ENCODE assay signal across 1 cellular context in the genomic region with DNA sequence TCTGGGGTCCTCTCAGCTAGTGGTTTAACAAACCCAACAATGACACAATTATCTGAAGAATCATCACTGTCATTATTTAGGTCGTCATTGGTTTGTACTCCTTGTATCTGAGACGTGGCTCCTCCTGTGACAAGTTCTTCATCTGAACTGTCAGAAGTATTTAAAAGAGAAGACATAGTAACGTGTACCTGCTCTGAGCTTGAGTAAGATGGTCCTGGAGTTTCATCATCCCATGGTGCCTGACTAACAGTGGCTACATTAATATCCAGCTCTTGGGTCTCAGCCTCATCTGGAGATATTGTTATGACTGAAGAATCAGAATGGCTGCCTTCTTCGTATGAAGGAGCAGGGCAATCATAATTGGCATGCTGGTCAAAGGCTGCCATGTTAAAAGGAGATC.
TF ChIP-seq lines count a peak whose summit lies in the region.

No MANE protein-coding gene starts in this region.

TF ChIP-seq in HepG2, 621 proteins besides CTCF, POLR2A, EP300 and RAD21:
- TF ChIP-seq, protein P1, sequence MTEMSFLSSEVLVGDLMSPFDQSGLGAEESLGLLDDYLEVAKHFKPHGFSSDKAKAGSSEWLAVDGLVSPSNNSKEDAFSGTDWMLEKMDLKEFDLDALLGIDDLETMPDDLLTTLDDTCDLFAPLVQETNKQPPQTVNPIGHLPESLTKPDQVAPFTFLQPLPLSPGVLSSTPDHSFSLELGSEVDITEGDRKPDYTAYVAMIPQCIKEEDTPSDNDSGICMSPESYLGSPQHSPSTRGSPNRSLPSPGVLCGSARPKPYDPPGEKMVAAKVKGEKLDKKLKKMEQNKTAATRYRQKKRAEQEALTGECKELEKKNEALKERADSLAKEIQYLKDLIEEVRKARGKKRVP (CRISPR knock-in tag; IDR thresholded peaks at IDR 0.05) = peak in 1 of 2 experiments; percentile 60; a peak in 1 of 4 replicates
- TF ChIP-seq, protein P2, sequence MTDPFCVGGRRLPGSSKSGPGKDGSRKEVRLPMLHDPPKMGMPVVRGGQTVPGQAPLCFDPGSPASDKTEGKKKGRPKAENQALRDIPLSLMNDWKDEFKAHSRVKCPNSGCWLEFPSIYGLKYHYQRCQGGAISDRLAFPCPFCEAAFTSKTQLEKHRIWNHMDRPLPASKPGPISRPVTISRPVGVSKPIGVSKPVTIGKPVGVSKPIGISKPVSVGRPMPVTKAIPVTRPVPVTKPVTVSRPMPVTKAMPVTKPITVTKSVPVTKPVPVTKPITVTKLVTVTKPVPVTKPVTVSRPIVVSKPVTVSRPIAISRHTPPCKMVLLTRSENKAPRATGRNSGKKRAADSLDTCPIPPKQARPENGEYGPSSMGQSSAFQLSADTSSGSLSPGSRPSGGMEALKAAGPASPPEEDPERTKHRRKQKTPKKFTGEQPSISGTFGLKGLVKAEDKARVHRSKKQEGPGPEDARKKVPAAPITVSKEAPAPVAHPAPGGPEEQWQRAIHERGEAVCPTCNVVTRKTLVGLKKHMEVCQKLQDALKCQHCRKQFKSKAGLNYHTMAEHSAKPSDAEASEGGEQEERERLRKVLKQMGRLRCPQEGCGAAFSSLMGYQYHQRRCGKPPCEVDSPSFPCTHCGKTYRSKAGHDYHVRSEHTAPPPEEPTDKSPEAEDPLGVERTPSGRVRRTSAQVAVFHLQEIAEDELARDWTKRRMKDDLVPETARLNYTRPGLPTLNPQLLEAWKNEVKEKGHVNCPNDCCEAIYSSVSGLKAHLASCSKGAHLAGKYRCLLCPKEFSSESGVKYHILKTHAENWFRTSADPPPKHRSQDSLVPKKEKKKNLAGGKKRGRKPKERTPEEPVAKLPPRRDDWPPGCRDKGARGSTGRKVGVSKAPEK (CRISPR knock-in tag; IDR thresholded peaks at IDR 0.05; ENCODE audit: borderline replicate concordance) = no peak
- TF ChIP-seq ZBTB42 (CRISPR knock-in tag; IDR thresholded peaks at IDR 0.05) (no peak), ZNF749 (CRISPR knock-in tag; IDR thresholded peaks at IDR 0.05; ENCODE audit: borderline replicate concordance) (no peak), CEBPB (IDR thresholded peaks at IDR 0.05; ENCODE audit: borderline replicate concordance, low read depth, low read length) (peak; percentile 17; the same call in 1 of the 2 replicates), KMT2A (CRISPR knock-in tag; IDR thresholded peaks at IDR 0.05) (no peak), MIER2 (CRISPR knock-in tag; IDR thresholded peaks at IDR 0.05) (no peak), BORCS8-MEF2B (CRISPR knock-in tag; IDR thresholded peaks at IDR 0.05) (no peak), ETV6 (CRISPR knock-in tag; conservative IDR thresholded peaks at IDR 0.05) (no peak), TOE1 (CRISPR knock-in tag; IDR thresholded peaks at IDR 0.05) (no peak)
- TF ChIP-seq, protein P3, sequence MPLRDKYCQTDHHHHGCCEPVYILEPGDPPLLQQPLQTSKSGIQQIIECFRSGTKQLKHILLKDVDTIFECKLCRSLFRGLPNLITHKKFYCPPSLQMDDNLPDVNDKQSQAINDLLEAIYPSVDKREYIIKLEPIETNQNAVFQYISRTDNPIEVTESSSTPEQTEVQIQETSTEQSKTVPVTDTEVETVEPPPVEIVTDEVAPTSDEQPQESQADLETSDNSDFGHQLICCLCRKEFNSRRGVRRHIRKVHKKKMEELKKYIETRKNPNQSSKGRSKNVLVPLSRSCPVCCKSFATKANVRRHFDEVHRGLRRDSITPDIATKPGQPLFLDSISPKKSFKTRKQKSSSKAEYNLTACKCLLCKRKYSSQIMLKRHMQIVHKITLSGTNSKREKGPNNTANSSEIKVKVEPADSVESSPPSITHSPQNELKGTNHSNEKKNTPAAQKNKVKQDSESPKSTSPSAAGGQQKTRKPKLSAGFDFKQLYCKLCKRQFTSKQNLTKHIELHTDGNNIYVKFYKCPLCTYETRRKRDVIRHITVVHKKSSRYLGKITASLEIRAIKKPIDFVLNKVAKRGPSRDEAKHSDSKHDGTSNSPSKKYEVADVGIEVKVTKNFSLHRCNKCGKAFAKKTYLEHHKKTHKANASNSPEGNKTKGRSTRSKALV (CRISPR knock-in tag; IDR thresholded peaks at IDR 0.05) = no peak
- TF ChIP-seq, protein P4, sequence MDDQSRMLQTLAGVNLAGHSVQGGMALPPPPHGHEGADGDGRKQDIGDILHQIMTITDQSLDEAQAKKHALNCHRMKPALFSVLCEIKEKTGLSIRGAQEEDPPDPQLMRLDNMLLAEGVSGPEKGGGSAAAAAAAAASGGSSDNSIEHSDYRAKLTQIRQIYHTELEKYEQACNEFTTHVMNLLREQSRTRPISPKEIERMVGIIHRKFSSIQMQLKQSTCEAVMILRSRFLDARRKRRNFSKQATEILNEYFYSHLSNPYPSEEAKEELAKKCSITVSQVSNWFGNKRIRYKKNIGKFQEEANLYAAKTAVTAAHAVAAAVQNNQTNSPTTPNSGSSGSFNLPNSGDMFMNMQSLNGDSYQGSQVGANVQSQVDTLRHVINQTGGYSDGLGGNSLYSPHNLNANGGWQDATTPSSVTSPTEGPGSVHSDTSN (CRISPR knock-in tag; IDR thresholded peaks at IDR 0.05; ENCODE audit: borderline replicate concordance) = no peak
- TF ChIP-seq, protein P5, sequence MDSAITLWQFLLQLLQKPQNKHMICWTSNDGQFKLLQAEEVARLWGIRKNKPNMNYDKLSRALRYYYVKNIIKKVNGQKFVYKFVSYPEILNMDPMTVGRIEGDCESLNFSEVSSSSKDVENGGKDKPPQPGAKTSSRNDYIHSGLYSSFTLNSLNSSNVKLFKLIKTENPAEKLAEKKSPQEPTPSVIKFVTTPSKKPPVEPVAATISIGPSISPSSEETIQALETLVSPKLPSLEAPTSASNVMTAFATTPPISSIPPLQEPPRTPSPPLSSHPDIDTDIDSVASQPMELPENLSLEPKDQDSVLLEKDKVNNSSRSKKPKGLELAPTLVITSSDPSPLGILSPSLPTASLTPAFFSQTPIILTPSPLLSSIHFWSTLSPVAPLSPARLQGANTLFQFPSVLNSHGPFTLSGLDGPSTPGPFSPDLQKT (CRISPR knock-in tag; IDR thresholded peaks at IDR 0.05; ENCODE audit: borderline replicate concordance) = no peak
- TF ChIP-seq, protein P6, sequence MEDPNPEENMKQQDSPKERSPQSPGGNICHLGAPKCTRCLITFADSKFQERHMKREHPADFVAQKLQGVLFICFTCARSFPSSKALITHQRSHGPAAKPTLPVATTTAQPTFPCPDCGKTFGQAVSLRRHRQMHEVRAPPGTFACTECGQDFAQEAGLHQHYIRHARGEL (CRISPR knock-in tag; IDR thresholded peaks at IDR 0.05) = no peak
